15 cellular contexts compared by ENCODE assay signal in genomic region chr9:107218834-107219485, GRCh38.
DNase-seq lines count a peak whose midpoint lies in the region; ATAC-seq and TF ChIP-seq lines count a peak whose summit lies in the region.
"Had no signal": no experiment of that assay in that cellular context is flagged by ENCODE, and none has a peak within 500 bp of the region (broad histone marks: within the 10 kb centered on the region; RNA-seq: fewer than 3 reads in every experiment).

No MANE protein-coding gene starts in this region.

- 68 to 76% (median 76%) methylated on average over 6 of the region's 6 CpGs for WGBS in psoas muscle, 3 donors

- no peaks in the 10 kb centered on the region for H3K27me3 ChIP-seq in psoas muscle (ENCODE audit: insufficient read depth in 3 of 3, low read length in 2 of 3)

- no peaks in the 10 kb centered on the region for H3K4me1 ChIP-seq in psoas muscle

- ATAC-seq in GM19351 (IDR thresholded peaks at IDR 0.05; ENCODE audit: unreplicated experiment): peak; percentile 84
- ATAC-seq in HG02798 (IDR thresholded peaks at IDR 0.05; ENCODE audit: poor library complexity, unreplicated experiment): peak; percentile 79
- peak; percentile 41 for ATAC-seq in HG03558 (IDR thresholded peaks at IDR 0.05; ENCODE audit: extremely low read depth, unreplicated experiment)
- no peak for ATAC-seq in psoas muscle

- in situ Hi-C loops in G401 (cut with HindIII; ENCODE audit: low sequenced_read_pairs): no loop called here

- TF ChIP-seq CTCF in psoas muscle (IDR thresholded peaks at IDR 0.05) (no peak), GM10266 (IDR thresholded peaks at IDR 0.05; ENCODE audit: control insufficient read depth, insufficient read depth, low read depth, missing control alignments) (no peak)

- intact Hi-C loops in psoas muscle (cut with DNase I): no loop called here

- H3K36me3 ChIP-seq in psoas muscle (ENCODE audit: insufficient read depth in 1 of 2, low read depth in 1 of 2): no peaks in the 10 kb centered on the region

- H3K27ac ChIP-seq in psoas muscle: no peak overlapping the region
- H3K27ac ChIP-seq: HL-60, RWPE1 had no signal

- DNase-seq in G401 (ENCODE audit: low spot score): peak; percentile 39
- no peak for DNase-seq in psoas muscle
- DNase-seq in DMS 273 (lab: John Stamatoyannopoulos, UW; ENCODE audit: unreplicated experiment): no peak
- no peak for DNase-seq in GM10266 (ENCODE audit: extremely low spot score)
- no peak for DNase-seq in islet precursor cell
- DNase-seq: activated CD4-positive, CD25-positive, alpha-beta regulatory T cell treated with anti-CD3 and anti-CD28 coated beads, Interleukin-2, amount 50 U/mL, for 72 hours; activated naive CD4-positive, alpha-beta T cell treated with anti-CD3 and anti-CD28 coated beads for 36 hours; cortex of kidney; NCI-H146; posterior cingulate gyrus had no signal

- no peak overlapping the region for H3K4me3 ChIP-seq in psoas muscle

- no peaks in the 10 kb centered on the region for H3K9me3 ChIP-seq in psoas muscle

Comparison
In these comparisons a context has a peak if more than half of its experiments do, and no peak if none do; other contexts are left out.
1. ATAC-seq: peak in GM19351 (single experiment), HG02798 (single experiment) and HG03558 (single experiment); none in psoas muscle (0 of 4).